30 cellular contexts compared by ENCODE assay signal in genomic region chr10:96500519-96500918, GRCh38. TPM values are rescaled to one million over a fixed set of nuclear protein-coding genes. Genes with fewer than 3 reads are reported as not detected.
"Had no signal": no experiment of that assay in that cellular context is flagged by ENCODE, and none has a peak within 500 bp of the region (broad histone marks: within the 10 kb centered on the region; RNA-seq: fewer than 3 reads in every experiment).

No MANE protein-coding gene starts in this region.

- H3K4me1 Mint-ChIP-seq: activated CD4-positive, alpha-beta memory T cell treated with anti-CD3 and anti-CD28 coated beads, Interleukin-2, amount 10 ng/mL, durations not matched to agents 7 days and 5 days; activated CD4-positive, alpha-beta T cell treated with anti-CD3 and anti-CD28 coated beads for 36 hours; activated T-helper 17 cell treated with anti-CD3 and anti-CD28 coated beads, Interleukin-2, amount 50 U/mL, for 72 hours; IgD-negative memory B cell; T-helper 17 cell had no signal

- H3K4me3 ChIP-seq: cardiac muscle cell had no signal

- H3K27ac ChIP-seq: cardiac muscle cell, VCaP had no signal

- ATAC-seq: activated CD4-positive, alpha-beta T cell treated with anti-CD3 and anti-CD28 coated beads for 36 hours; activated T-helper 17 cell treated with anti-CD3 and anti-CD28 coated beads, Interleukin-2, amount 50 U/mL, for 72 hours; PC-3; T-helper 17 cell had no signal

- H3K36me3 Mint-ChIP-seq: activated naive CD8-positive, alpha-beta T cell; brain had no signal

- H3K36me3 ChIP-seq: cardiac muscle cell had no signal

- FAIRE-seq: astrocyte, RCC 7860 had no signal

- DNase-seq: activated CD4-positive, alpha-beta memory T cell treated with anti-CD3 and anti-CD28 coated beads, Interleukin-2, amount 10 ng/mL, durations not matched to agents 7 days and 5 days; activated CD4-positive, alpha-beta T cell treated with anti-CD3 and anti-CD28 coated beads for 36 hours; activated CD4-positive, alpha-beta T cell treated with anti-CD3 and anti-CD28 coated beads, Interleukin-2, amount 50 U/mL, for 1 hour; activated gamma-delta T cell; activated naive CD4-positive, alpha-beta T cell treated with anti-CD3 and anti-CD28 coated beads for 36 hours; activated T-cell treated with anti-CD3 and anti-CD28 coated beads for 4 hours; activated T-cell treated with anti-CD3 and anti-CD28 coated beads, Interleukin-2, amount 50 U/mL, for 48 hours; amygdala; cerebellar nuclear complex; MM.1S; NCI-H1105 treated with DMSO at 0.1 percent for 48 hours; NCI-H1436 treated with DMSO at 0.1 percent for 48 hours; NCI-H187; NCI-H2081; NCI-H2171 treated with DMSO at 0.1 percent for 48 hours; NCI-H345; NCI-H524; PC-3; SIG-M5; T-helper 17 cell; T1000 had no signal

- H3K4me3 Mint-ChIP-seq: activated CD4-positive, alpha-beta memory T cell treated with anti-CD3 and anti-CD28 coated beads, Interleukin-2, amount 10 ng/mL, durations not matched to agents 7 days and 5 days; activated CD4-positive, alpha-beta T cell treated with anti-CD3 and anti-CD28 coated beads for 36 hours; activated naive CD4-positive, alpha-beta T cell treated with anti-CD3 and anti-CD28 coated beads for 36 hours; activated naive CD8-positive, alpha-beta T cell; activated T-helper 17 cell treated with anti-CD3 and anti-CD28 coated beads, Interleukin-2, amount 50 U/mL, for 72 hours; brain; IgD-negative memory B cell; T-helper 17 cell had no signal

- H3K27ac Mint-ChIP-seq: activated CD4-positive, alpha-beta memory T cell treated with anti-CD3 and anti-CD28 coated beads, Interleukin-2, amount 10 ng/mL, durations not matched to agents 7 days and 5 days; activated CD4-positive, alpha-beta T cell treated with anti-CD3 and anti-CD28 coated beads for 36 hours; activated naive CD4-positive, alpha-beta T cell treated with anti-CD3 and anti-CD28 coated beads for 36 hours; activated naive CD8-positive, alpha-beta T cell; activated T-helper 17 cell treated with anti-CD3 and anti-CD28 coated beads, Interleukin-2, amount 50 U/mL, for 72 hours; brain; IgD-negative memory B cell; T-helper 17 cell had no signal

- H3K9me3 Mint-ChIP-seq: activated CD4-positive, alpha-beta memory T cell treated with anti-CD3 and anti-CD28 coated beads, Interleukin-2, amount 10 ng/mL, durations not matched to agents 7 days and 5 days; activated naive CD4-positive, alpha-beta T cell treated with anti-CD3 and anti-CD28 coated beads for 36 hours; activated T-helper 17 cell treated with anti-CD3 and anti-CD28 coated beads, Interleukin-2, amount 50 U/mL, for 72 hours had no signal

- H3K27me3 ChIP-seq: cardiac muscle cell had no signal

RNA-seq across cellular contexts. Expression of gene TLL2, which starts 13.2 kb away (rescaled TPM):
- total RNA-seq: activated CD4-positive, alpha-beta memory T cell treated with anti-CD3 and anti-CD28 coated beads, Interleukin-2, amount 10 ng/mL, durations not matched to agents 7 days and 5 days; activated CD8-positive, alpha-beta memory T cell treated with anti-CD3 and anti-CD28 coated beads for 36 hours; activated T-helper 17 cell treated with anti-CD3 and anti-CD28 coated beads, Interleukin-2, amount 50 U/mL, for 72 hours; T-helper 17 cell had no signal
